Comparison of ENCODE assay signal across 8 cellular contexts in genomic region chr4:42655248-42655647, GRCh38. TPM values are rescaled to one million over a fixed set of nuclear protein-coding genes. Genes with fewer than 3 reads are reported as not detected.
DNase-seq lines count a peak whose midpoint lies in the region; ATAC-seq and TF ChIP-seq lines count a peak whose summit lies in the region.

No MANE protein-coding gene starts in this region.

- TF ChIP-seq CTCF in GM12865 (IDR thresholded peaks at IDR 0.05; ENCODE audit: insufficient read depth, low read depth, low read length, missing control alignments), result no peak
- TF ChIP-seq CTCF in Loucy (conservative IDR thresholded peaks at IDR 0.05; ENCODE audit: low read length), result no peak
- peak in 3 of 56 donors; percentile 8 to 18 (median 17) for TF ChIP-seq CTCF in dorsolateral prefrontal cortex (IDR thresholded peaks at IDR 0.05 in 54 of 56, conservative IDR thresholded peaks at IDR 0.05 in 2 of 56; ENCODE audit: low read depth in 1 of 56, partially characterized antibody in 56 of 56)
- no peak for TF ChIP-seq CTCF in retinal pigment epithelial cell (conservative IDR thresholded peaks at IDR 0.05; ENCODE audit: low read depth, low read length)

- peaks cover 34% of the 10 kb centered on the region for H3K4me1 ChIP-seq in Loucy (ENCODE audit: insufficient read depth, low read length, poor library complexity, severe bottlenecking)

- no peaks in the 10 kb centered on the region for H3K36me3 ChIP-seq in Loucy (ENCODE audit: insufficient read depth, low read length)

- peak; percentile 48 for DNase-seq in GM12865 (ENCODE audit: low read depth)
- no peak for DNase-seq in dorsolateral prefrontal cortex
- DNase-seq in retinal pigment epithelial cell (ENCODE audit: low read depth), result no peak
- no peak for DNase-seq in activated CD8-positive, alpha-beta memory T cell treated with anti-CD3 and anti-CD28 coated beads, Interleukin-2, amount 50 U/mL, for 4 hours
- no peak for DNase-seq in NCI-H1436 treated with DMSO at 0.1 percent for 48 hours (lab: John Stamatoyannopoulos, UW)

- no peaks in the 10 kb centered on the region for H3K9me2 ChIP-seq in Loucy (replicated peaks; ENCODE audit: low read depth, low read length)

- H2AFZ ChIP-seq in Loucy (ENCODE audit: low read length), result no peak overlapping the region; the same call in 1 of the 2 replicates

- H3K27me3 ChIP-seq in Loucy (ENCODE audit: insufficient read depth, low read length, poor library complexity, severe bottlenecking) (no peaks in the 10 kb centered on the region), dorsolateral prefrontal cortex (no peaks in the 10 kb centered on the region)

- H3K27ac ChIP-seq in dorsolateral prefrontal cortex, result peak overlapping the region in 57 of 59 donors; percentile 0 to 98 (median 95)

- ATAC-seq in HG03045 (IDR thresholded peaks at IDR 0.05; ENCODE audit: unreplicated experiment) (no peak), GM21367 (IDR thresholded peaks at IDR 0.05; ENCODE audit: unreplicated experiment) (no peak)

- H3K79me2 ChIP-seq in Loucy (ENCODE audit: insufficient read depth, low read length), result peaks cover 50% of the 10 kb centered on the region

- no peaks in the 10 kb centered on the region; the same call in 1 of the 2 replicates for H3K9me3 ChIP-seq in Loucy (ENCODE audit: insufficient read depth, low read depth, low read length)

- intact Hi-C loops in dorsolateral prefrontal cortex (cut with DNase I), result loop anchor here in 1 of 2 donors (5.0 to 10.0 kb wide), 3 partner anchors 97 to 190 kb away; no protein-coding TSS in a partner anchor

- peak overlapping the region; percentile 85 for H3K4me3 ChIP-seq in GM12865 (ENCODE audit: low read depth, low read length)
- H3K4me3 ChIP-seq in Loucy (ENCODE audit: low read length, poor library complexity, severe bottlenecking), result peak overlapping the region; percentile 89
- H3K4me3 ChIP-seq in dorsolateral prefrontal cortex, result peak overlapping the region; percentile 63 to 98 (median 92)
- peak overlapping the region; percentile 67 for H3K4me3 ChIP-seq in retinal pigment epithelial cell (ENCODE audit: low read length)

- H3F3A ChIP-seq in Loucy (ENCODE audit: low read depth), result no peaks in the 10 kb centered on the region

- H4K20me1 ChIP-seq in Loucy (ENCODE audit: insufficient read depth, low read length, poor library complexity, severe bottlenecking), result no peaks in the 10 kb centered on the region

- peak overlapping the region; percentile 74 for H3K9ac ChIP-seq in Loucy (ENCODE audit: low read depth, low read length, poor library complexity, severe bottlenecking)

- H3K4me2 ChIP-seq in Loucy (ENCODE audit: low read depth, low read length, poor library complexity, severe bottlenecking), result peak overlapping the region; percentile 91

RNA-seq across cellular contexts. Expression of gene ATP8A1, which starts 1.7 kb away (rescaled TPM):
- 100 to 1,000 TPM in 119 of 120 experiments, 10 to 100 TPM in 1; 78.1 to 308 (median 175) TPM for total RNA-seq in dorsolateral prefrontal cortex
